14 cellular contexts compared by ENCODE assay signal in the genomic region with DNA sequence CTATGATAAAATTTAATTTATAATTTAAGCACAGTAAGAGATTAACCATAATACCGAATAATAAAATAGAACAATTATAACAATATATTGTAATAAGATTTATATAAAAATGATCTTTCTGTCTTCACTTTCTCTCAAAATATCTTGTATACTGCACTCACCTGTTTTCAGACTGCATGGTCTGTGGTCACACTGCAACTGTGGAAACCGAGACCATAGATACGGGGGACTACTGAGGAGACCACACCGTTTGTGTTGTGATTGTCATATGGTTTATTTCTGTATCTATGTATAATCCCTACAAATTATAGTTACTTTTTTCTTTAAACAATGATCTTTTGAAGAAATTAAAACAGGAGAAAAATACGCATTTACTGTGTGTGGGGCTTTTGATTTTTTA.
A peak's percentile ranks its signal among the peaks of the same experiment; 100 is the strongest.
DNase-seq lines count a peak whose midpoint lies in the region; ATAC-seq and TF ChIP-seq lines count a peak whose summit lies in the region.
"Had no signal": no experiment of that assay in that cellular context is flagged by ENCODE, and none has a peak within 500 bp of the region (broad histone marks: within the 10 kb centered on the region; RNA-seq: fewer than 3 reads in every experiment).

No MANE protein-coding gene starts in this region.

- DNase-seq in activated T-cell treated with anti-CD3 and anti-CD28 coated beads, Interleukin-2, amount 50 U/mL, for 24 hours, result no peak
- DNase-seq in activated T-cell treated with anti-CD3 and anti-CD28 coated beads, Interleukin-2, amount 50 U/mL, for 48 hours, result no peak
- DNase-seq in T-helper 17 cell (no peak), spleen (no peak), aorta (no peak), nephron progenitor cell (no peak), NCI-H345 treated with DMSO at 0.1 percent for 48 hours (lab: John Stamatoyannopoulos, UW; ENCODE audit: unreplicated experiment) (no peak)
- DNase-seq: activated CD4-positive, CD25-positive, alpha-beta regulatory T cell treated with anti-CD3 and anti-CD28 coated beads, Interleukin-2, amount 50 U/mL, for 72 hours; DND-41; GM23248; NCI-H526 had no signal

- H3K4me3 ChIP-seq in spleen (no peak overlapping the region), aorta (ENCODE audit: low read length in 2 of 2) (no peak overlapping the region)
- H3K4me3 ChIP-seq: GM23248, SJSA1, vagina had no signal

- H3K27ac ChIP-seq in spleen, result peak overlapping the region in 7 of 8 donors; percentile 43 to 97 (median 94)
- no peak overlapping the region for H3K27ac ChIP-seq in aorta (ENCODE audit: low read depth in 1 of 2, low read length in 2 of 2)
- H3K27ac ChIP-seq: GM23248, SJSA1, vagina had no signal

- intact Hi-C loops in spleen (cut with DNase I; ENCODE audit: low total_unique reads) (no loop called here), aorta (cut with DNase I) (loop anchor here (10.0 kb wide), 1 partner anchor 118 kb away; no protein-coding TSS in a partner anchor)

- H3K36me3 ChIP-seq in spleen (peaks cover 0 to 4% (median 0%) of the 10 kb centered on the region in 6 donors), aorta (ENCODE audit: control insufficient read depth in 1 of 2, insufficient read depth in 2 of 2, low read length in 1 of 2) (no peaks in the 10 kb centered on the region)
- H3K36me3 ChIP-seq: SJSA1, vagina had no signal

- WGBS in spleen, 5 donors, result 64 to 78% (median 75%) methylated on average over 5 of the region's 5 CpGs
- WGBS in aorta, 2 donors, result 97% methylated on average over 5 of the region's 5 CpGs

- no peaks in the 10 kb centered on the region for H3K9me3 Mint-ChIP-seq in activated T-cell treated with anti-CD3 and anti-CD28 coated beads, Interleukin-2, amount 50 U/mL, for 24 hours
- no peaks in the 10 kb centered on the region for H3K9me3 Mint-ChIP-seq in nephron progenitor cell

- H3K4me1 ChIP-seq in spleen, result peaks cover 41 to 100% (median 89%) of the 10 kb centered on the region in 6 donors
- peaks cover 2 to 9% of the 10 kb centered on the region in 2 donors for H3K4me1 ChIP-seq in aorta (ENCODE audit: control insufficient read depth in 1 of 2, insufficient read depth in 2 of 2, low read length in 2 of 2)

- TF ChIP-seq CTCF in spleen (IDR thresholded peaks at IDR 0.05 in 8 of 11, conservative IDR thresholded peaks at IDR 0.05 in 3 of 11) (no peak), nephron progenitor cell (IDR thresholded peaks at IDR 0.05) (no peak)

- H3K4me3 Mint-ChIP-seq in activated T-cell treated with anti-CD3 and anti-CD28 coated beads, Interleukin-2, amount 50 U/mL, for 24 hours, result peak overlapping the region; percentile 41
- H3K4me3 Mint-ChIP-seq in T-helper 17 cell (no peak overlapping the region), nephron progenitor cell (no peak overlapping the region)

- H3K27me3 ChIP-seq in spleen (replicated peaks in 1 of 7) (no peaks in the 10 kb centered on the region), aorta (ENCODE audit: control insufficient read depth in 1 of 2, insufficient read depth in 2 of 2, low read length in 1 of 2) (no peaks in the 10 kb centered on the region)
- H3K27me3 ChIP-seq: SJSA1, vagina had no signal

- H3K27ac Mint-ChIP-seq in activated T-cell treated with anti-CD3 and anti-CD28 coated beads, Interleukin-2, amount 50 U/mL, for 24 hours, result peak overlapping the region; percentile 96
- H3K27ac Mint-ChIP-seq in T-helper 17 cell (peak overlapping the region; percentile 91), nephron progenitor cell (no peak overlapping the region)

- no peak for TF ChIP-seq POLR2A in spleen (IDR thresholded peaks at IDR 0.05)

- H3K36me3 Mint-ChIP-seq in activated T-cell treated with anti-CD3 and anti-CD28 coated beads, Interleukin-2, amount 50 U/mL, for 24 hours (ENCODE audit: low read depth), result peaks cover 72% of the 10 kb centered on the region
- H3K36me3 Mint-ChIP-seq in T-helper 17 cell (ENCODE audit: low read depth) (peaks cover 3% of the 10 kb centered on the region), nephron progenitor cell (ENCODE audit: low read depth) (no peaks in the 10 kb centered on the region)

- H3K27me3 Mint-ChIP-seq in activated T-cell treated with anti-CD3 and anti-CD28 coated beads, Interleukin-2, amount 50 U/mL, for 24 hours, result no peaks in the 10 kb centered on the region
- no peaks in the 10 kb centered on the region for H3K27me3 Mint-ChIP-seq in T-helper 17 cell
- H3K27me3 Mint-ChIP-seq in nephron progenitor cell (ENCODE audit: low read depth, poor library complexity), result peaks cover 3% of the 10 kb centered on the region

- ATAC-seq in HG02885 (IDR thresholded peaks at IDR 0.05; ENCODE audit: poor library complexity, unreplicated experiment), result peak; percentile 48
- ATAC-seq in T-helper 17 cell, result no peak
- no peak for ATAC-seq in aorta (ENCODE audit: low FRiP score)

- H3K9me3 ChIP-seq in T-helper 17 cell (ENCODE audit: control insufficient read depth, low read length, poor library complexity, severe bottlenecking), result no peaks in the 10 kb centered on the region
- no peaks in the 10 kb centered on the region for H3K9me3 ChIP-seq in spleen
- no peaks in the 10 kb centered on the region for H3K9me3 ChIP-seq in aorta (ENCODE audit: control insufficient read depth, low read length)
- H3K9me3 ChIP-seq: SJSA1, vagina had no signal

- peaks cover 98% of the 10 kb centered on the region for H3K4me1 Mint-ChIP-seq in activated T-cell treated with anti-CD3 and anti-CD28 coated beads, Interleukin-2, amount 50 U/mL, for 24 hours (ENCODE audit: low read depth)
- peaks cover 72% of the 10 kb centered on the region for H3K4me1 Mint-ChIP-seq in T-helper 17 cell
- H3K4me1 Mint-ChIP-seq in nephron progenitor cell, result peaks cover 33% of the 10 kb centered on the region

Comparison
In these comparisons a context has a peak if more than half of its experiments do, and no peak if none do; other contexts are left out.
1. H3K27ac ChIP-seq: peak in spleen (7 of 8); none in aorta (0 of 2).